ENCODE assay signal across 11 cellular contexts in genomic region chr19:2254052-2254872, GRCh38.
DNase-seq lines count a peak whose midpoint lies in the region; ATAC-seq lines count a peak whose summit lies in the region.
"Had no signal": no experiment of that assay in that cellular context is flagged by ENCODE, and none has a peak within 500 bp of the region (broad histone marks: within the 10 kb centered on the region; RNA-seq: fewer than 3 reads in every experiment).

No MANE protein-coding gene starts in this region.

- H3K4me1 Mint-ChIP-seq in activated naive CD8-positive, alpha-beta T cell (ENCODE audit: low read depth): peaks cover 19% of the 10 kb centered on the region
- H3K4me1 Mint-ChIP-seq in activated naive CD8-positive, alpha-beta T cell treated with anti-CD3 and anti-CD28 coated beads, Interleukin-2, amount 50 U/mL, for 24 hours: peaks cover 37% of the 10 kb centered on the region
- peaks cover 32 to 74% of the 10 kb centered on the region in 2 donors for H3K4me1 Mint-ChIP-seq in stimulated activated naive B cell treated with anti-CD40 and anti-IgM and Interleukin-4, amounts not matched to agents 10 μg/mL and 1 μg/mL and 100 μg/mL, for 72 hours

- DNase-seq in activated naive CD8-positive, alpha-beta T cell treated with anti-CD3 and anti-CD28 coated beads, Interleukin-2, amount 50 U/mL, for 24 hours: no peak
- peak; percentile 66 for DNase-seq in adipocyte (ENCODE audit: low read depth)
- DNase-seq in stimulated activated naive B cell treated with anti-CD40 and anti-IgM and Interleukin-4, amounts not matched to agents 10 μg/mL and 1 μg/mL and 100 μg/mL, for 72 hours: no peak
- no peak for DNase-seq in RKO (ENCODE audit: low spot score)
- DNase-seq: amygdala, occipital lobe had no signal

- no peak for ATAC-seq in activated naive CD8-positive, alpha-beta T cell treated with anti-CD3 and anti-CD28 coated beads, Interleukin-2, amount 50 U/mL, for 24 hours
- ATAC-seq in stimulated activated naive B cell treated with anti-CD40 and anti-IgM and Interleukin-4, amounts not matched to agents 10 μg/mL and 1 μg/mL and 100 μg/mL, for 72 hours (replicated peaks): no peak
- ATAC-seq in GM18498 (IDR thresholded peaks at IDR 0.05; ENCODE audit: unreplicated experiment) (no peak), HG03108 (IDR thresholded peaks at IDR 0.05; ENCODE audit: unreplicated experiment) (no peak)

- H3K4me3 Mint-ChIP-seq in activated naive CD8-positive, alpha-beta T cell: peak overlapping the region; percentile 42
- H3K4me3 Mint-ChIP-seq in activated naive CD8-positive, alpha-beta T cell treated with anti-CD3 and anti-CD28 coated beads, Interleukin-2, amount 50 U/mL, for 24 hours: no peak overlapping the region
- H3K4me3 Mint-ChIP-seq in stimulated activated naive B cell treated with anti-CD40 and anti-IgM and Interleukin-4, amounts not matched to agents 10 μg/mL and 1 μg/mL and 100 μg/mL, for 72 hours: peak overlapping the region; percentile 28 to 47

- peaks cover 15% of the 10 kb centered on the region for H3K27me3 ChIP-seq in adipocyte (replicated peaks; ENCODE audit: control insufficient read depth, insufficient read depth, low read length)
- H3K27me3 ChIP-seq in iPS-18a (ENCODE audit: control insufficient read depth, insufficient read depth, low read length): peaks cover 25% of the 10 kb centered on the region

- H3K9me3 Mint-ChIP-seq in activated naive CD8-positive, alpha-beta T cell (ENCODE audit: low read depth): no peaks in the 10 kb centered on the region
- H3K9me3 Mint-ChIP-seq in activated naive CD8-positive, alpha-beta T cell treated with anti-CD3 and anti-CD28 coated beads, Interleukin-2, amount 50 U/mL, for 24 hours: no peaks in the 10 kb centered on the region
- H3K9me3 Mint-ChIP-seq in stimulated activated naive B cell treated with anti-CD40 and anti-IgM and Interleukin-4, amounts not matched to agents 10 μg/mL and 1 μg/mL and 100 μg/mL, for 72 hours: no peaks in the 10 kb centered on the region

- H3K36me3 ChIP-seq in adipocyte (ENCODE audit: control insufficient read depth, insufficient read depth, low read length, severe bottlenecking) (peaks cover under 1% of the 10 kb centered on the region), iPS-18a (ENCODE audit: control insufficient read depth, low read depth, low read length) (no peaks in the 10 kb centered on the region)

- H3K4me1 ChIP-seq in adipocyte (ENCODE audit: control insufficient read depth, insufficient read depth, low read length): peaks cover 7% of the 10 kb centered on the region
- no peaks in the 10 kb centered on the region for H3K4me1 ChIP-seq in iPS-18a (ENCODE audit: control insufficient read depth, low read depth, low read length)

- H3K27me3 Mint-ChIP-seq in activated naive CD8-positive, alpha-beta T cell: no peaks in the 10 kb centered on the region
- H3K27me3 Mint-ChIP-seq in activated naive CD8-positive, alpha-beta T cell treated with anti-CD3 and anti-CD28 coated beads, Interleukin-2, amount 50 U/mL, for 24 hours: peaks cover 8% of the 10 kb centered on the region
- peaks cover 8 to 21% of the 10 kb centered on the region in 2 donors for H3K27me3 Mint-ChIP-seq in stimulated activated naive B cell treated with anti-CD40 and anti-IgM and Interleukin-4, amounts not matched to agents 10 μg/mL and 1 μg/mL and 100 μg/mL, for 72 hours

- no peak overlapping the region for H3K9ac ChIP-seq in adipocyte (ENCODE audit: low read length)
- no peak overlapping the region for H3K9ac ChIP-seq in iPS-18a (ENCODE audit: low read length)
- H3K9ac ChIP-seq: KMS-11 had no signal

- H3K27ac ChIP-seq in iPS-18a (ENCODE audit: low read length): no peak overlapping the region

- H3K36me3 Mint-ChIP-seq in activated naive CD8-positive, alpha-beta T cell: no peaks in the 10 kb centered on the region
- no peaks in the 10 kb centered on the region for H3K36me3 Mint-ChIP-seq in activated naive CD8-positive, alpha-beta T cell treated with anti-CD3 and anti-CD28 coated beads, Interleukin-2, amount 50 U/mL, for 24 hours (ENCODE audit: low read depth)
- peaks cover 3 to 8% of the 10 kb centered on the region in 2 donors for H3K36me3 Mint-ChIP-seq in stimulated activated naive B cell treated with anti-CD40 and anti-IgM and Interleukin-4, amounts not matched to agents 10 μg/mL and 1 μg/mL and 100 μg/mL, for 72 hours

- H3K9me3 ChIP-seq in adipocyte (ENCODE audit: control insufficient read depth, low read length) (no peaks in the 10 kb centered on the region), iPS-18a (ENCODE audit: control insufficient read depth, low read depth, low read length) (no peaks in the 10 kb centered on the region)

- H3K4me3 ChIP-seq in adipocyte (ENCODE audit: low read length) (no peak overlapping the region), iPS-18a (ENCODE audit: low read length) (peak overlapping the region; percentile 64)

- H3K27ac Mint-ChIP-seq in activated naive CD8-positive, alpha-beta T cell: no peak overlapping the region
- H3K27ac Mint-ChIP-seq in activated naive CD8-positive, alpha-beta T cell treated with anti-CD3 and anti-CD28 coated beads, Interleukin-2, amount 50 U/mL, for 24 hours: no peak overlapping the region
- H3K27ac Mint-ChIP-seq in stimulated activated naive B cell treated with anti-CD40 and anti-IgM and Interleukin-4, amounts not matched to agents 10 μg/mL and 1 μg/mL and 100 μg/mL, for 72 hours: peak overlapping the region; percentile 51
